In the genomic region with DNA sequence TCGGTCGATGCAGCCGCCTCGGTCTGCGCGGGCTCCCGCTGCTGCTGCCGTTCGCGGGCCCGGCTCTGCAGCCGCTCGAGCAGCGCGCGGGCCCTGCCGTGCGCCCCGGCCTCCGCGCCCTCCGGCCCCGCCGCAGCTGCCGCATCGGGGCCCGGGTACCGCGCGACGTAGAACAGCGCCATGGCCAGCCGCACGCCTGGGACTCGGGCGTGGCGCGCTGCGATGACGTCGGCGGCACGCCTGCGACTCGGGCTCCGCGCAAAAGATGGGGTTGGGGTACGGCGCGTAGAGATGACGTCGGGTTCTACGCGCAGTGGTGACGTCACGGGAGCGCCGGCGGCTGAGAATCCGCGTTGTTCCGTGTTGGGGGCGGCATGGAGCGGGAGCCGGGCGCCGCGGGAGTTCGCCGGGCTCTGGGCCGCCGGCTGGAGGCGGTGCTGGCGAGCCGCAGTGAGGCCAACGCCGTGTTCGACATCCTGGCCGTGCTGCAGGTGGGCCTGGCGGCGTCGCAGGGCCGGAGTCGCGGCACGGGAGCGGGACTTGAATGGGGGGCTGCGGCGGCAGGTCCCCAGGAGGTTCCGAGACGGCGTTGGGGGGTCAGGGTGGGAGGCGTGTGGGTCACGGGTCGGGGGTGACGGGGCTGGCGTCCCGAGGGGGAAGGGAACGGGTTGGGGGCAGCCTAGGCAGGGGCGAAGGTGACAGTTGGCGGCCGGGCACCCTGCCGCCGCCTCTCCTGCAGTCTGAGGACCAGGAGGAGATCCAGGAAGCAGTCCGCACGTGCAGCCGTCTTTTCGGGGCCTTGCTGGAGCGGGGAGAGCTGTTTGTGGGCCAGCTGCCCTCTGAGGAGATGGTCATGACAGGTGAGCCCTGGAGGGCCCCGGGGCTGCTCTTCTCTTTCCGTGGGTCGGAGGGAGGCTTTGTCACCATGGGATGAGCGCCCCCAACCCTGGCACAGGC, we compare ENCODE assay signal across 8 cellular contexts. TPM values are rescaled to one million over a fixed set of nuclear protein-coding genes. Genes with fewer than 3 reads are reported as not detected.
DNase-seq lines count a peak whose midpoint lies in the region; ATAC-seq lines count a peak whose summit lies in the region.

A gene with protein sequence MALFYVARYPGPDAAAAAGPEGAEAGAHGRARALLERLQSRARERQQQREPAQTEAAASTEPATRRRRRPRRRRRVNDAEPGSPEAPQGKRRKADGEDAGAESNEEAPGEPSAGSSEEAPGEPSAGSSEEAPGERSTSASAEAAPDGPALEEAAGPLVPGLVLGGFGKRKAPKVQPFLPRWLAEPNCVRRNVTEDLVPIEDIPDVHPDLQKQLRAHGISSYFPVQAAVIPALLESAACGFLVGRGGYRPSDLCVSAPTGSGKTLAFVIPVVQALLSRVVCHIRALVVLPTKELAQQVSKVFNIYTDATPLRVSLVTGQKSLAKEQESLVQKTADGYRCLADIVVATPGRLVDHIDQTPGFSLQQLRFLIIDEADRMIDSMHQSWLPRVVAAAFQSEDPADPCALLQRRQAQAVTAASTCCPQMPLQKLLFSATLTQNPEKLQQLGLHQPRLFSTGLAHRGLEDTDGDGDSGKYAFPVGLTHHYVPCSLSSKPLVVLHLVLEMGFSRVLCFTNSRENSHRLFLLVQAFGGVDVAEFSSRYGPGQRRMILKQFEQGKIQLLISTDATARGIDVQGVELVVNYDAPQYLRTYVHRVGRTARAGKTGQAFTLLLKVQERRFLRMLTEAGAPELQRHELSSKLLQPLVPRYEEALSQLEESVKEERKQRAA (minus strand): TSS at position 205 of the 957 bp plus-strand sequence. CDS start 23 bp downstream, at position 182.
A gene (plus strand): TSS at position 343 of the 957 bp plus-strand sequence. CDS start 32 bp downstream, at position 375.

- peak within 1 kb of the TSS; percentile 92 for H3K4me3 Mint-ChIP-seq in activated CD4-positive, alpha-beta T cell treated with anti-CD3 and anti-CD28 coated beads, Interleukin-2, amount 10 ng/mL, durations not matched to agents 24 days and 14 days

- H3K36me3 ChIP-seq in BLaER1 treated with 17β-estradiol and CSF1 and Interleukin-3, amounts not matched to agents 10 nM and 100 nM, result peaks cover 30 to 67% (median 63%) of the 10 kb centered on the region in 11 experiments

- peak within 1 kb of the TSS; percentile 96 to 100 (median 99) for H3K4me2 ChIP-seq in BLaER1 treated with 17β-estradiol and CSF1 and Interleukin-3, amounts not matched to agents 10 nM and 100 nM

- peak within 1 kb of the TSS; percentile 86 to 97 (median 90) for H3K9ac ChIP-seq in BLaER1 treated with 17β-estradiol and CSF1 and Interleukin-3, amounts not matched to agents 10 nM and 100 nM

- H4K20me1 ChIP-seq in BLaER1 treated with 17β-estradiol and CSF1 and Interleukin-3, amounts not matched to agents 10 nM and 100 nM, result peaks cover 0 to 88% (median 75%) of the 10 kb centered on the region in 11 experiments; a peak in 18 of 22 replicates

- H3K4me1 Mint-ChIP-seq in activated CD4-positive, alpha-beta T cell treated with anti-CD3 and anti-CD28 coated beads, Interleukin-2, amount 10 ng/mL, durations not matched to agents 24 days and 14 days, result peaks cover 21% of the 10 kb centered on the region

- intact Hi-C loops in activated CD4-positive, alpha-beta T cell treated with anti-CD3 and anti-CD28 coated beads, Interleukin-2, amount 10 ng/mL, durations not matched to agents 24 days and 14 days (cut with micrococcal nuclease), result loop anchor here (1.0 kb wide), 1 partner anchor 60 kb away; no protein-coding TSS in a partner anchor

- no peaks in the 10 kb centered on the region for H3K27me3 ChIP-seq in BLaER1 treated with 17β-estradiol and CSF1 and Interleukin-3, amounts not matched to agents 10 nM and 100 nM

- DNase-seq in GM19240 (ENCODE audit: insufficient read length, low spot score) (peak; percentile 99), NCI-H526 treated with DMSO at 0.1 percent for 48 hours (lab: John Stamatoyannopoulos, UW) (peak; percentile 69), dedifferentiated amniotic fluid mesenchymal stem cell (ENCODE audit: extremely low spot score) (peak; percentile 83), left lobe of liver (ENCODE audit: low spot score) (peak; percentile 95)
- peak; percentile 99 for DNase-seq in activated CD4-positive, alpha-beta T cell treated with anti-CD3 and anti-CD28 coated beads, Interleukin-2, amount 10 ng/mL, durations not matched to agents 24 days and 14 days
- DNase-seq in stimulated activated CD4-positive, alpha-beta T cell treated with anti-CD3 and anti-CD28 coated beads, Interleukin-2, amount 100 ng/mL, for 24 hours, result peak; percentile 97

- H3K27ac ChIP-seq in BLaER1 treated with 17β-estradiol and CSF1 and Interleukin-3, amounts not matched to agents 10 nM and 100 nM, result peak within 1 kb of the TSS; percentile 69 to 91 (median 87)

- no peaks in the 10 kb centered on the region for H3K9me3 ChIP-seq in BLaER1 treated with 17β-estradiol and CSF1 and Interleukin-3, amounts not matched to agents 10 nM and 100 nM (replicated peaks in 1 of 11)

- ATAC-seq in HG03457 (IDR thresholded peaks at IDR 0.05; ENCODE audit: unreplicated experiment), result peak; percentile 62
- ATAC-seq in left lobe of liver, result peak; percentile 84

- H3K9me3 Mint-ChIP-seq in activated CD4-positive, alpha-beta T cell treated with anti-CD3 and anti-CD28 coated beads, Interleukin-2, amount 10 ng/mL, durations not matched to agents 24 days and 14 days, result no peaks in the 10 kb centered on the region

- H3K27me3 Mint-ChIP-seq in activated CD4-positive, alpha-beta T cell treated with anti-CD3 and anti-CD28 coated beads, Interleukin-2, amount 10 ng/mL, durations not matched to agents 24 days and 14 days, result peaks cover 2% of the 10 kb centered on the region

- peak within 1 kb of the TSS; percentile 89 to 100 (median 98) for H3K4me3 ChIP-seq in BLaER1 treated with 17β-estradiol and CSF1 and Interleukin-3, amounts not matched to agents 10 nM and 100 nM

- H3K36me3 Mint-ChIP-seq in activated CD4-positive, alpha-beta T cell treated with anti-CD3 and anti-CD28 coated beads, Interleukin-2, amount 10 ng/mL, durations not matched to agents 24 days and 14 days (ENCODE audit: low read depth), result peaks cover 35% of the 10 kb centered on the region

- peaks cover 20 to 33% (median 24%) of the 10 kb centered on the region in 10 experiments for H3K4me1 ChIP-seq in BLaER1 treated with 17β-estradiol and CSF1 and Interleukin-3, amounts not matched to agents 10 nM and 100 nM

- H3K27ac Mint-ChIP-seq in activated CD4-positive, alpha-beta T cell treated with anti-CD3 and anti-CD28 coated beads, Interleukin-2, amount 10 ng/mL, durations not matched to agents 24 days and 14 days, result peak within 1 kb of the TSS; percentile 97

RNA-seq across cellular contexts. Expression of the first gene that starts in this region (rescaled TPM):
- total RNA-seq in activated CD4-positive, alpha-beta T cell treated with anti-CD3 and anti-CD28 coated beads, Interleukin-2, amount 10 ng/mL, durations not matched to agents 24 days and 14 days, result 51.7 and 55.5 TPM in 2 replicates
- total RNA-seq in left lobe of liver, result 9.3 TPM

RNA-seq across cellular contexts. Expression of the second gene that starts in this region (rescaled TPM):
- total RNA-seq in activated CD4-positive, alpha-beta T cell treated with anti-CD3 and anti-CD28 coated beads, Interleukin-2, amount 10 ng/mL, durations not matched to agents 24 days and 14 days, result 49.6 and 53.3 TPM in 2 replicates
- 9.9 TPM for total RNA-seq in left lobe of liver

Comparison
In these comparisons a context has a peak if more than half of its experiments do, and no peak if none do; other contexts are left out.
1. Peak in every context shown above with its lines: DNase-seq, ATAC-seq, H3K4me3 ChIP-seq and H3K27ac ChIP-seq.